ENCODE assay signal across 12 cellular contexts in genomic region chr14:34650786-34651584, GRCh38. TPM values are rescaled to one million over a fixed set of nuclear protein-coding genes. Genes with fewer than 3 reads are reported as not detected.
DNase-seq lines count a peak whose midpoint lies in the region; ATAC-seq and TF ChIP-seq lines count a peak whose summit lies in the region.
"Had no signal": no experiment of that assay in that cellular context is flagged by ENCODE, and none has a peak within 500 bp of the region (broad histone marks: within the 10 kb centered on the region; RNA-seq: fewer than 3 reads in every experiment).

No MANE protein-coding gene starts in this region.

- H3K36me3 ChIP-seq in right atrium auricular region = no peaks in the 10 kb centered on the region

- no peak overlapping the region for H3K4me3 Mint-ChIP-seq in nephron progenitor cell
- H3K4me3 Mint-ChIP-seq: B cell had no signal

- no peak for TF ChIP-seq CTCF in right atrium auricular region (IDR thresholded peaks at IDR 0.05)
- TF ChIP-seq CTCF in nephron progenitor cell (IDR thresholded peaks at IDR 0.05) = no peak

- ATAC-seq in left cardiac atrium = peak; percentile 53 to 92
- ATAC-seq in GM19324 (IDR thresholded peaks at IDR 0.05; ENCODE audit: low FRiP score, unreplicated experiment) = no peak

- H3K9me3 ChIP-seq in right atrium auricular region = no peaks in the 10 kb centered on the region

- no peak overlapping the region for H3K27ac ChIP-seq in right atrium auricular region

- DNase-seq in left cardiac atrium (no peak), right atrium auricular region (ENCODE audit: low spot score) (no peak), amniotic stem cell (lab: John Stamatoyannopoulos, UW) (peak; percentile 90), iris pigment epithelial cell (ENCODE audit: low read depth) (peak; percentile 100), nephron progenitor cell (no peak), middle frontal gyrus (ENCODE audit: extremely low spot score, low spot score) (no peak)
- DNase-seq in activated CD4-positive, alpha-beta T cell treated with anti-CD3 and anti-CD28 coated beads, Interleukin-2, amount 50 U/mL, for 1 hour = no peak
- DNase-seq: Kasumi-1; OCI-M1; stimulated activated CD4-positive, alpha-beta T cell treated with anti-CD3 and anti-CD28 coated beads, Interleukin-2, amount 100 ng/mL, for 24 hours had no signal

- no peak overlapping the region for H3K4me3 ChIP-seq in right atrium auricular region

- H3K9me3 Mint-ChIP-seq in nephron progenitor cell = no peaks in the 10 kb centered on the region

- H3K4me1 ChIP-seq in right atrium auricular region = no peaks in the 10 kb centered on the region

- no peaks in the 10 kb centered on the region for H3K27me3 ChIP-seq in right atrium auricular region

- H3K27me3 Mint-ChIP-seq in nephron progenitor cell (ENCODE audit: low read depth, poor library complexity) = no peaks in the 10 kb centered on the region
- H3K27me3 Mint-ChIP-seq: B cell had no signal

- peaks cover 4% of the 10 kb centered on the region for H3K4me1 Mint-ChIP-seq in nephron progenitor cell
- H3K4me1 Mint-ChIP-seq: B cell had no signal

- intact Hi-C loops in left cardiac atrium (cut with DNase I) = no loop called here

- H3K36me3 Mint-ChIP-seq in nephron progenitor cell (ENCODE audit: low read depth) = no peaks in the 10 kb centered on the region

- H3K27ac Mint-ChIP-seq in nephron progenitor cell = no peak overlapping the region
- H3K27ac Mint-ChIP-seq: B cell had no signal

RNA-seq across cellular contexts. Expression of gene SNX6, which starts 21.0 kb away (rescaled TPM):
- total RNA-seq in left cardiac atrium (10 to 100 TPM; 56.8 to 58.2 TPM), right atrium auricular region (10 to 100 TPM; 61.6 to 63.5 TPM)

Comparison
In these comparisons a context has a peak if more than half of its experiments do, and no peak if none do; other contexts are left out.
1. DNase-seq: peak in amniotic stem cell (single experiment) and iris pigment epithelial cell (single experiment); none in left cardiac atrium (single experiment), right atrium auricular region (single experiment), nephron progenitor cell (single experiment), middle frontal gyrus (single experiment) and activated CD4-positive, alpha-beta T cell treated with anti-CD3 and anti-CD28 coated beads, Interleukin-2, amount 50 U/mL, for 1 hour (single experiment).